14 cellular contexts compared by ENCODE assay signal in genomic region chr20:4637081-4637797, GRCh38. TPM values are rescaled to one million over a fixed set of nuclear protein-coding genes. Genes with fewer than 3 reads are reported as not detected.
DNase-seq lines count a peak whose midpoint lies in the region; FAIRE-seq and TF ChIP-seq lines count a peak whose summit lies in the region.
"Had no signal": no experiment of that assay in that cellular context is flagged by ENCODE, and none has a peak within 500 bp of the region (broad histone marks: within the 10 kb centered on the region; RNA-seq: fewer than 3 reads in every experiment).

No MANE protein-coding gene starts in this region.

- peaks cover 11% of the 10 kb centered on the region for H3F3A ChIP-seq in GM23248 (ENCODE audit: insufficient read depth)

- H3K27ac ChIP-seq in GM23248 (no peak overlapping the region), RWPE1 (peak overlapping the region; percentile 55), hepatocyte (no peak overlapping the region)
- H3K27ac ChIP-seq: thoracic aorta had no signal

- TF ChIP-seq POLR2A in erythroblast (IDR thresholded peaks at IDR 0.05; ENCODE audit: low read length): no peak

- no peak overlapping the region for H2AFZ ChIP-seq in GM23248
- no peak overlapping the region for H2AFZ ChIP-seq in hepatocyte

- no peak overlapping the region for H3K4me2 ChIP-seq in GM23248 (ENCODE audit: unreplicated experiment)
- H3K4me2 ChIP-seq in hepatocyte: no peak overlapping the region

- DNase-seq in GM23248 (peak; percentile 65), HTR-8/SVneo (ENCODE audit: insufficient read length, low spot score) (peak; percentile 28), RWPE1 (ENCODE audit: low spot score) (peak; percentile 48), hepatocyte (ENCODE audit: low spot score) (peak; percentile 19), erythroblast (lab: John Stamatoyannopoulos, UW) (no peak), iPS-NIHi7 (ENCODE audit: extremely low spot score) (no peak), cerebellar cortex (ENCODE audit: low spot score) (no peak)
- DNase-seq: activated CD4-positive, alpha-beta T cell treated with anti-CD3 and anti-CD28 coated beads, Interleukin-2, amount 10 ng/mL, durations not matched to agents 24 days and 14 days; aorta; NCI-H187 treated with DMSO at 0.1 percent for 48 hours; T-helper 1 cell had no signal

- H3K9me3 ChIP-seq in GM23248 (ENCODE audit: low read depth): no peaks in the 10 kb centered on the region
- no peaks in the 10 kb centered on the region for H3K9me3 ChIP-seq in hepatocyte (ENCODE audit: low read depth)
- H3K9me3 ChIP-seq: thoracic aorta had no signal

- in situ Hi-C loops in GM23248 (cut with MboI): no loop called here

- H3K36me3 ChIP-seq in GM23248 (ENCODE audit: low read depth): no peaks in the 10 kb centered on the region
- no peaks in the 10 kb centered on the region for H3K36me3 ChIP-seq in hepatocyte (replicated peaks; ENCODE audit: insufficient read depth, low read depth)
- H3K36me3 ChIP-seq: thoracic aorta had no signal

- CTCF ChIA-PET in RWPE1 (lab: Yijun Ruan, JAX): interaction anchor here (0.6 kb wide), 2 partner anchors 23 to 26 kb away, joined by 3 to 7 read pairs; no protein-coding TSS in a partner anchor

- H3K27me3 ChIP-seq in GM23248 (replicated peaks; ENCODE audit: insufficient read depth) (no peaks in the 10 kb centered on the region), hepatocyte (no peaks in the 10 kb centered on the region)

- H3K4me1 ChIP-seq in GM23248 (ENCODE audit: insufficient read depth) (peaks cover 17% of the 10 kb centered on the region), hepatocyte (ENCODE audit: insufficient read depth) (no peaks in the 10 kb centered on the region)

- 25 to 50% methylated on average over 2 to 3 of the region's 3 CpGs for WGBS in GM23248 (ENCODE audit: low coverage in 1 of 2, low lambda C conversion rate in 2 of 2, missing lambda C conversion rate in 2 of 2), 2 experiments
- WGBS in hepatocyte (ENCODE audit: low lambda C conversion rate, missing lambda C conversion rate): 66% methylated on average over 3 of the region's 3 CpGs

- TF ChIP-seq CTCF in RWPE1 (conservative IDR thresholded peaks at IDR 0.05; ENCODE audit: low read depth): no peak
- no peak for TF ChIP-seq CTCF in hepatocyte (IDR thresholded peaks at IDR 0.05; ENCODE audit: poor library complexity)

- H3K79me2 ChIP-seq in GM23248 (ENCODE audit: insufficient read depth) (no peaks in the 10 kb centered on the region), hepatocyte (no peaks in the 10 kb centered on the region)

- POLR2A ChIA-PET in RWPE1 (lab: Yijun Ruan, JAX; ENCODE audit: low non-redundant PET): interaction anchor here (1.0 kb wide), 1 partner anchor 29 kb away, joined by 3 read pairs; no protein-coding TSS in a partner anchor

- no peak for FAIRE-seq in HTR-8/SVneo (lab: Jason Lieb, UNC)
- FAIRE-seq: frontal cortex, HepG2 had no signal

- no peaks in the 10 kb centered on the region for H4K20me1 ChIP-seq in GM23248 (ENCODE audit: insufficient read depth)
- no peaks in the 10 kb centered on the region for H4K20me1 ChIP-seq in hepatocyte (ENCODE audit: insufficient read depth, poor library complexity, severe bottlenecking)

- no peak overlapping the region for H3K9ac ChIP-seq in GM23248

- H3K9me2 ChIP-seq in GM23248 (ENCODE audit: insufficient read depth) (no peaks in the 10 kb centered on the region), hepatocyte (replicated peaks; ENCODE audit: insufficient read depth) (no peaks in the 10 kb centered on the region)

- H3K4me3 ChIP-seq in GM23248 (no peak overlapping the region), hepatocyte (no peak overlapping the region)
- H3K4me3 ChIP-seq: thoracic aorta had no signal

RNA-seq across cellular contexts. Expression of gene PRNP, which starts 49.0 kb away (rescaled TPM):
- total RNA-seq in GM23248 (2014; rRNA removed; shearing (Covaris generic)): 388 and 407 TPM in 2 replicates
- 498 and 506 TPM in 2 replicates for polyA plus RNA-seq in GM23248 (2016; fragmentation: Nextera tagmentation; extraction: Ambion mirVana)
- 109 and 127 TPM in 2 replicates for total RNA-seq in hepatocyte
- polyA plus RNA-seq in hepatocyte: 134 and 136 TPM in 2 replicates

Comparison
In these comparisons a context has a peak if more than half of its experiments do, and no peak if none do; other contexts are left out.
1. DNase-seq: peak in GM23248 (single experiment), HTR-8/SVneo (single experiment), RWPE1 (single experiment) and hepatocyte (single experiment); none in erythroblast (0 of 2), iPS-NIHi7 (single experiment) and cerebellar cortex (single experiment).